1 cellular context compared by ENCODE assay signal in genomic region chr17:77054926-77055325, GRCh38.
TF ChIP-seq lines count a peak whose summit lies in the region.

No MANE protein-coding gene starts in this region.

TF ChIP-seq in H1, 55 proteins besides CTCF, POLR2A, EP300 and RAD21 (continued from another document):
- TF ChIP-seq, protein P1, sequence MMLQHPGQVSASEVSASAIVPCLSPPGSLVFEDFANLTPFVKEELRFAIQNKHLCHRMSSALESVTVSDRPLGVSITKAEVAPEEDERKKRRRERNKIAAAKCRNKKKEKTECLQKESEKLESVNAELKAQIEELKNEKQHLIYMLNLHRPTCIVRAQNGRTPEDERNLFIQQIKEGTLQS (IDR thresholded peaks at IDR 0.05; ENCODE audit: insufficient read depth, low read depth, low read length): no peak
- TF ChIP-seq EZH2 (IDR thresholded peaks at IDR 0.05; ENCODE audit: low read depth, low read length, severe bottlenecking): no peak
- TF ChIP-seq RFX5 (IDR thresholded peaks at IDR 0.05; ENCODE audit: borderline replicate concordance, low read depth, low read length): no peak
- no peak for TF ChIP-seq POU5F1 (IDR thresholded peaks at IDR 0.05; ENCODE audit: low read depth, low read length)
- TF ChIP-seq CBX8 (IDR thresholded peaks at IDR 0.05; ENCODE audit: borderline replicate concordance, low read depth, low read length): no peak
- TF ChIP-seq CTBP2 (IDR thresholded peaks at IDR 0.05; ENCODE audit: borderline replicate concordance, insufficient read depth, insufficient read length, low read length): no peak
- TF ChIP-seq, protein P2, sequence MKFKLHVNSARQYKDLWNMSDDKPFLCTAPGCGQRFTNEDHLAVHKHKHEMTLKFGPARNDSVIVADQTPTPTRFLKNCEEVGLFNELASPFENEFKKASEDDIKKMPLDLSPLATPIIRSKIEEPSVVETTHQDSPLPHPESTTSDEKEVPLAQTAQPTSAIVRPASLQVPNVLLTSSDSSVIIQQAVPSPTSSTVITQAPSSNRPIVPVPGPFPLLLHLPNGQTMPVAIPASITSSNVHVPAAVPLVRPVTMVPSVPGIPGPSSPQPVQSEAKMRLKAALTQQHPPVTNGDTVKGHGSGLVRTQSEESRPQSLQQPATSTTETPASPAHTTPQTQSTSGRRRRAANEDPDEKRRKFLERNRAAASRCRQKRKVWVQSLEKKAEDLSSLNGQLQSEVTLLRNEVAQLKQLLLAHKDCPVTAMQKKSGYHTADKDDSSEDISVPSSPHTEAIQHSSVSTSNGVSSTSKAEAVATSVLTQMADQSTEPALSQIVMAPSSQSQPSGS (IDR thresholded peaks at IDR 0.05; ENCODE audit: low read length): no peak
- TF ChIP-seq, protein P3, sequence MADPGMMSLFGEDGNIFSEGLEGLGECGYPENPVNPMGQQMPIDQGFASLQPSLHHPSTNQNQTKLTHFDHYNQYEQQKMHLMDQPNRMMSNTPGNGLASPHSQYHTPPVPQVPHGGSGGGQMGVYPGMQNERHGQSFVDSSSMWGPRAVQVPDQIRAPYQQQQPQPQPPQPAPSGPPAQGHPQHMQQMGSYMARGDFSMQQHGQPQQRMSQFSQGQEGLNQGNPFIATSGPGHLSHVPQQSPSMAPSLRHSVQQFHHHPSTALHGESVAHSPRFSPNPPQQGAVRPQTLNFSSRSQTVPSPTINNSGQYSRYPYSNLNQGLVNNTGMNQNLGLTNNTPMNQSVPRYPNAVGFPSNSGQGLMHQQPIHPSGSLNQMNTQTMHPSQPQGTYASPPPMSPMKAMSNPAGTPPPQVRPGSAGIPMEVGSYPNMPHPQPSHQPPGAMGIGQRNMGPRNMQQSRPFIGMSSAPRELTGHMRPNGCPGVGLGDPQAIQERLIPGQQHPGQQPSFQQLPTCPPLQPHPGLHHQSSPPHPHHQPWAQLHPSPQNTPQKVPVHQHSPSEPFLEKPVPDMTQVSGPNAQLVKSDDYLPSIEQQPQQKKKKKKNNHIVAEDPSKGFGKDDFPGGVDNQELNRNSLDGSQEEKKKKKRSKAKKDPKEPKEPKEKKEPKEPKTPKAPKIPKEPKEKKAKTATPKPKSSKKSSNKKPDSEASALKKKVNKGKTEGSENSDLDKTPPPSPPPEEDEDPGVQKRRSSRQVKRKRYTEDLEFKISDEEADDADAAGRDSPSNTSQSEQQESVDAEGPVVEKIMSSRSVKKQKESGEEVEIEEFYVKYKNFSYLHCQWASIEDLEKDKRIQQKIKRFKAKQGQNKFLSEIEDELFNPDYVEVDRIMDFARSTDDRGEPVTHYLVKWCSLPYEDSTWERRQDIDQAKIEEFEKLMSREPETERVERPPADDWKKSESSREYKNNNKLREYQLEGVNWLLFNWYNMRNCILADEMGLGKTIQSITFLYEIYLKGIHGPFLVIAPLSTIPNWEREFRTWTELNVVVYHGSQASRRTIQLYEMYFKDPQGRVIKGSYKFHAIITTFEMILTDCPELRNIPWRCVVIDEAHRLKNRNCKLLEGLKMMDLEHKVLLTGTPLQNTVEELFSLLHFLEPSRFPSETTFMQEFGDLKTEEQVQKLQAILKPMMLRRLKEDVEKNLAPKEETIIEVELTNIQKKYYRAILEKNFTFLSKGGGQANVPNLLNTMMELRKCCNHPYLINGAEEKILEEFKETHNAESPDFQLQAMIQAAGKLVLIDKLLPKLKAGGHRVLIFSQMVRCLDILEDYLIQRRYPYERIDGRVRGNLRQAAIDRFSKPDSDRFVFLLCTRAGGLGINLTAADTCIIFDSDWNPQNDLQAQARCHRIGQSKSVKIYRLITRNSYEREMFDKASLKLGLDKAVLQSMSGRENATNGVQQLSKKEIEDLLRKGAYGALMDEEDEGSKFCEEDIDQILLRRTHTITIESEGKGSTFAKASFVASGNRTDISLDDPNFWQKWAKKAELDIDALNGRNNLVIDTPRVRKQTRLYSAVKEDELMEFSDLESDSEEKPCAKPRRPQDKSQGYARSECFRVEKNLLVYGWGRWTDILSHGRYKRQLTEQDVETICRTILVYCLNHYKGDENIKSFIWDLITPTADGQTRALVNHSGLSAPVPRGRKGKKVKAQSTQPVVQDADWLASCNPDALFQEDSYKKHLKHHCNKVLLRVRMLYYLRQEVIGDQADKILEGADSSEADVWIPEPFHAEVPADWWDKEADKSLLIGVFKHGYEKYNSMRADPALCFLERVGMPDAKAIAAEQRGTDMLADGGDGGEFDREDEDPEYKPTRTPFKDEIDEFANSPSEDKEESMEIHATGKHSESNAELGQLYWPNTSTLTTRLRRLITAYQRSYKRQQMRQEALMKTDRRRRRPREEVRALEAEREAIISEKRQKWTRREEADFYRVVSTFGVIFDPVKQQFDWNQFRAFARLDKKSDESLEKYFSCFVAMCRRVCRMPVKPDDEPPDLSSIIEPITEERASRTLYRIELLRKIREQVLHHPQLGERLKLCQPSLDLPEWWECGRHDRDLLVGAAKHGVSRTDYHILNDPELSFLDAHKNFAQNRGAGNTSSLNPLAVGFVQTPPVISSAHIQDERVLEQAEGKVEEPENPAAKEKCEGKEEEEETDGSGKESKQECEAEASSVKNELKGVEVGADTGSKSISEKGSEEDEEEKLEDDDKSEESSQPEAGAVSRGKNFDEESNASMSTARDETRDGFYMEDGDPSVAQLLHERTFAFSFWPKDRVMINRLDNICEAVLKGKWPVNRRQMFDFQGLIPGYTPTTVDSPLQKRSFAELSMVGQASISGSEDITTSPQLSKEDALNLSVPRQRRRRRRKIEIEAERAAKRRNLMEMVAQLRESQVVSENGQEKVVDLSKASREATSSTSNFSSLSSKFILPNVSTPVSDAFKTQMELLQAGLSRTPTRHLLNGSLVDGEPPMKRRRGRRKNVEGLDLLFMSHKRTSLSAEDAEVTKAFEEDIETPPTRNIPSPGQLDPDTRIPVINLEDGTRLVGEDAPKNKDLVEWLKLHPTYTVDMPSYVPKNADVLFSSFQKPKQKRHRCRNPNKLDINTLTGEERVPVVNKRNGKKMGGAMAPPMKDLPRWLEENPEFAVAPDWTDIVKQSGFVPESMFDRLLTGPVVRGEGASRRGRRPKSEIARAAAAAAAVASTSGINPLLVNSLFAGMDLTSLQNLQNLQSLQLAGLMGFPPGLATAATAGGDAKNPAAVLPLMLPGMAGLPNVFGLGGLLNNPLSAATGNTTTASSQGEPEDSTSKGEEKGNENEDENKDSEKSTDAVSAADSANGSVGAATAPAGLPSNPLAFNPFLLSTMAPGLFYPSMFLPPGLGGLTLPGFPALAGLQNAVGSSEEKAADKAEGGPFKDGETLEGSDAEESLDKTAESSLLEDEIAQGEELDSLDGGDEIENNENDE (IDR thresholded peaks at IDR 0.05; ENCODE audit: insufficient replicate concordance, low read length): no peak
- no peak for TF ChIP-seq KDM1A (IDR thresholded peaks at IDR 0.05; ENCODE audit: borderline replicate concordance, low read length)
- no peak for TF ChIP-seq SP4 (IDR thresholded peaks at IDR 0.05; ENCODE audit: low read length)
- TF ChIP-seq CHD2 (IDR thresholded peaks at IDR 0.05; ENCODE audit: low read length): no peak
